8 cellular contexts compared by ENCODE assay signal in the genomic region with DNA sequence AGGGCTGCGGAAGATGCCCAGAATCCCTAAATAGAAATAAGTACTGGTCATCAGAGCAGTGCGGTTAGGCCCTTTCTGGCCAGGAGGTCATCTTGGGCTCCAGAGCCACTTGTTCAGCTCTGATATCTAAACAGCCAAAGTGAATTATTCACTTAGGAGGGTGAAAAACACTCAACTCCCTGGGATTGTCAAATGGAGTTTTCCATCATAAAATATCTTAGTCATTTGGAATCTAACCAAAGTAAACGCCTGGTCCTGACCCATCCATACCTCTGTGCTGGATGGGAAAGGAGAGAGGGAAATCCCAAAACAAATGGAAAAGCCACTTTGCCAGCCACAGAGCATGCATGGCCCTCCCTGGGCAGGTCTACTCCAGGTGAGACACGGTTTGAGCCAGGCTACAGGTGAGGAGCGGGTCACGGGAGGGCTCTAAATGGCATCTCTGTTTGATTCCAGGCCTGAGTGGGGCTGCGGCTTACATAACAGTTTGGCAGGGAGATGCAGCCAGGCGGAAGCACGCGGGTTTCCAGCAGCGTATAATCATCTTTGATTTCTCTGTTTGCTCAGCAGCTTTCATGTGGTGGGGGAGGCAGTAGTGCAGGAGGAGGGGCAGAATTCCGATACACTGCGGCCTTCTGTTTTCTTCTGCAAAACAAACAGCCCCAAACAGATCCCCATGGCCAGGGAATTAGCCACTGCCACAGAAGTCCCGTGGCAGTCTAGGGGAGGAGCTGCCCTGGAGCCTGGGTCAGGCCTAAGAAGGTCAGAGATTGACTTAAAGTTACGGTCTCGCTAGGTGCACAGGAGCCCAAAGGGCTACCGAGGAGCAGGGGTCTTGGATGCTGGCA. TPM values are rescaled to one million over a fixed set of nuclear protein-coding genes. Genes with fewer than 3 reads are reported as not detected.
DNase-seq lines count a peak whose midpoint lies in the region; ATAC-seq and TF ChIP-seq lines count a peak whose summit lies in the region.
"Had no signal": no experiment of that assay in that cellular context is flagged by ENCODE, and none has a peak within 500 bp of the region (broad histone marks: within the 10 kb centered on the region; RNA-seq: fewer than 3 reads in every experiment).

No MANE protein-coding gene starts in this region.

- peak; percentile 93 for DNase-seq in MG63
- peak; percentile 80 for DNase-seq in astrocyte of the spinal cord (ENCODE audit: low read depth, low spot score)
- DNase-seq in kidney tubule cell (ENCODE audit: low spot score) = peak; percentile 92
- peak; percentile 79 for DNase-seq in superior temporal gyrus (ENCODE audit: extremely low spot score)
- no peak for DNase-seq in stimulated activated naive CD8-positive, alpha-beta T cell treated with anti-CD3 and anti-CD28 coated beads, Interleukin-15, amount 100 ng/mL, for 72 hours
- no peak for DNase-seq in activated effector memory CD4-positive, alpha-beta T cell treated with Interleukin-2 at 50 U/mL for 16 hours
- DNase-seq: activated CD4-positive, alpha-beta T cell treated with anti-CD3 and anti-CD28 coated beads for 1 hour had no signal

- H3K36me3 ChIP-seq in MG63 = no peaks in the 10 kb centered on the region

- TF ChIP-seq CTCF in astrocyte of the spinal cord (IDR thresholded peaks at IDR 0.05; ENCODE audit: low read depth, low read length) = no peak

- in situ Hi-C loops in astrocyte of the spinal cord (cut with HindIII; ENCODE audit: low sequenced_read_pairs) = no loop called here

- ATAC-seq in stimulated activated naive CD8-positive, alpha-beta T cell treated with anti-CD3 and anti-CD28 coated beads, Interleukin-15, amount 100 ng/mL, for 72 hours = no peak
- no peak for ATAC-seq in HG02885 (IDR thresholded peaks at IDR 0.05; ENCODE audit: poor library complexity, unreplicated experiment)

- H3K9me3 Mint-ChIP-seq in stimulated activated naive CD8-positive, alpha-beta T cell treated with anti-CD3 and anti-CD28 coated beads, Interleukin-15, amount 100 ng/mL, for 72 hours = no peaks in the 10 kb centered on the region

- H3K4me3 Mint-ChIP-seq in stimulated activated naive CD8-positive, alpha-beta T cell treated with anti-CD3 and anti-CD28 coated beads, Interleukin-15, amount 100 ng/mL, for 72 hours = no peak overlapping the region

- no peaks in the 10 kb centered on the region for H3K4me1 Mint-ChIP-seq in stimulated activated naive CD8-positive, alpha-beta T cell treated with anti-CD3 and anti-CD28 coated beads, Interleukin-15, amount 100 ng/mL, for 72 hours

- no peak overlapping the region for H3K27ac Mint-ChIP-seq in stimulated activated naive CD8-positive, alpha-beta T cell treated with anti-CD3 and anti-CD28 coated beads, Interleukin-15, amount 100 ng/mL, for 72 hours

- peaks cover 11% of the 10 kb centered on the region for H3K27me3 Mint-ChIP-seq in stimulated activated naive CD8-positive, alpha-beta T cell treated with anti-CD3 and anti-CD28 coated beads, Interleukin-15, amount 100 ng/mL, for 72 hours

- no peak overlapping the region for H3K4me3 ChIP-seq in MG63
- H3K4me3 ChIP-seq in astrocyte of the spinal cord (ENCODE audit: low read depth, low read length) = no peak overlapping the region

- peaks cover 5% of the 10 kb centered on the region for H3K27me3 ChIP-seq in MG63

- no peaks in the 10 kb centered on the region for H3K9me3 ChIP-seq in MG63

RNA-seq across cellular contexts. Expression of gene ZNF648, which starts 59.1 kb away (rescaled TPM):
- total RNA-seq in MG63 (2014; rRNA removed; shearing (Covaris generic); ENCODE audit: low replicate concordance) = not detected in 2 replicates

Comparison
In these comparisons a context has a peak if more than half of its experiments do, and no peak if none do; other contexts are left out.
1. DNase-seq: peak in MG63 (single experiment), astrocyte of the spinal cord (single experiment), kidney tubule cell (single experiment) and superior temporal gyrus (single experiment); none in stimulated activated naive CD8-positive, alpha-beta T cell treated with anti-CD3 and anti-CD28 coated beads, Interleukin-15, amount 100 ng/mL, for 72 hours (0 of 2) and activated effector memory CD4-positive, alpha-beta T cell treated with Interleukin-2 at 50 U/mL for 16 hours (single experiment).